In genomic region chr17:16442141-16442540, GRCh38 we compare ENCODE assay signal across 1 cellular context.
TF ChIP-seq lines count a peak whose summit lies in the region.

No MANE protein-coding gene starts in this region.

TF ChIP-seq in HepG2, 621 proteins besides CTCF, POLR2A, EP300 and RAD21 (continued from another document):
- TF ChIP-seq POGK (CRISPR knock-in tag; conservative IDR thresholded peaks at IDR 0.05) (0 out of 2 replicates have a peak, but pooled peaks have one; percentile 16), SUZ12 (IDR thresholded peaks at IDR 0.05; ENCODE audit: low read depth, low read length) (no peak)
